21 cellular contexts compared by ENCODE assay signal in the genomic region with DNA sequence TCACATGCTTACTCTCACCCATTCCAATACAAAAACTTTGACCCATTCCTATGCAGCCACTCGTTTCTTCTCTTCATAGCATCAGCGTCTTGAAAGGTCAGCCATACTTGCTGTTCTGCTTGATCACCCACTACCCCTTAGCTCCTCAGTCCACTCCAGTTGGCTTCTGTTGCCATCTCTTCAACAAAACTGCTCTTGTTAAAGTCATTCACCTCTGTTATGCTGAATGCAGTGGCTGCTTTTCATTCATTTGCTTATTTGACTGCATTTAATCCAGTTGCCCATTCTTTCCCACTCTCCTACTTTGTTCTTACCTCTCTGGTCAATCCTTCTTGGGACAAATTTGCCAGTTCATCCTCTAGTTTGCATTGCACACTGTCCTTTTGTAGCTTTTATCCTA.
"Had no signal": no experiment of that assay in that cellular context is flagged by ENCODE, and none has a peak within 500 bp of the region (broad histone marks: within the 10 kb centered on the region; RNA-seq: fewer than 3 reads in every experiment).

No MANE protein-coding gene starts in this region.

- H3K36me3 ChIP-seq: colonic mucosa, vagina had no signal

- H3K9me3 ChIP-seq: colonic mucosa, spleen, testis, tibial nerve, upper lobe of right lung, vagina had no signal

- H3K4me1 ChIP-seq: colonic mucosa, foreskin keratinocyte, spleen, testis, tibial nerve, upper lobe of right lung, vagina had no signal

- ATAC-seq: foreskin keratinocyte; left lobe of liver; naive thymus-derived CD4-positive, alpha-beta T cell; sciatic nerve; stimulated activated naive B cell treated with anti-CD40 and anti-IgM and Interleukin-4, amounts not matched to agents 10 μg/mL and 1 μg/mL and 100 μg/mL, for 72 hours; stimulated activated naive CD8-positive, alpha-beta T cell treated with anti-CD3 and anti-CD28 coated beads, Interleukin-15, amount 100 ng/mL, for 72 hours; upper lobe of right lung had no signal

- DNase-seq: colonic mucosa; dermis blood vessel endothelial cell; foreskin keratinocyte; head of caudate nucleus; islet precursor cell; mammary epithelial cell; naive thymus-derived CD4-positive, alpha-beta T cell; posterior cingulate gyrus; spleen; stimulated activated CD4-positive, alpha-beta T cell treated with anti-CD3 and anti-CD28 coated beads, Interleukin-15, amount 100 ng/mL, for 24 hours; stimulated activated CD4-positive, alpha-beta T cell treated with anti-CD3 and anti-CD28 coated beads, Interleukin-1b, Interleukin-23, amount 100 ng/mL, for 48 hours; stimulated activated CD4-positive, alpha-beta T cell treated with anti-CD3 and anti-CD28 coated beads, Interleukin-4, amount 100 ng/mL, for 24 hours; stimulated activated naive B cell treated with anti-CD40 and anti-IgM and Interleukin-4, amounts not matched to agents 10 μg/mL and 1 μg/mL and 100 μg/mL, for 72 hours; stimulated activated naive CD8-positive, alpha-beta T cell treated with anti-CD3 and anti-CD28 coated beads, Interleukin-15, amount 100 ng/mL, for 72 hours; testis; upper lobe of right lung had no signal

- H3K27me3 ChIP-seq: colonic mucosa, foreskin keratinocyte, hepatocyte, spleen, testis, tibial nerve, upper lobe of right lung, vagina had no signal

- H3K4me3 ChIP-seq: colonic mucosa, hepatocyte, spleen, testis, tibial nerve, upper lobe of right lung, vagina had no signal
